In the genomic region with DNA sequence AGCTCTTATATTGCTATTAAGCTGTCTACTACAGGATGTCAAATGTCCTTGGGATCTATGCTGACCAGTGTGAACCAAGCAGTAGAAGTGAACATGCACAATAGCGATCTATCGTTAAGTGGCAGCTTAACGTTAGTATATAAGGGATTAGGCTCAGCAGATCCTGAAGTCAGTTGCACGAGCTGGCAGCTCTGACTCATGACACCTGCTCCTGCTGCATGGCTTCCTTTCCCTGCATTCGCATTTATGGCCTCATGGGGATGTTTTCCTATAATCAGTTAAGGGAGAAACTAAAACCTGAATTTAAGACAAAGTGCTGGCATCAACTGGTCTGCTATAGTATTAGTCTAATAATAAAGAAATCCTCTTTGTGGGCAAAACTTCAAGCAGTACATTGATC, we compare ENCODE assay signal across 16 cellular contexts. TPM values are rescaled to one million over a fixed set of nuclear protein-coding genes. Genes with fewer than 3 reads are reported as not detected.
DNase-seq lines count a peak whose midpoint lies in the region; ATAC-seq and TF ChIP-seq lines count a peak whose summit lies in the region.
"Had no signal": no experiment of that assay in that cellular context is flagged by ENCODE, and none has a peak within 500 bp of the region (broad histone marks: within the 10 kb centered on the region; RNA-seq: fewer than 3 reads in every experiment).

No MANE protein-coding gene starts in this region.

- no peak for ATAC-seq in RWPE2 (ENCODE audit: low read depth)
- ATAC-seq in GM19023 (IDR thresholded peaks at IDR 0.05; ENCODE audit: unreplicated experiment) = no peak
- no peak for ATAC-seq in GM21381 (IDR thresholded peaks at IDR 0.05; ENCODE audit: unreplicated experiment)
- ATAC-seq: HepG2 had no signal

- no peak overlapping the region for H3K4me3 ChIP-seq in A673 (ENCODE audit: low read depth, low read length, poor library complexity, severe bottlenecking)
- no peak overlapping the region for H3K4me3 ChIP-seq in RWPE2 (ENCODE audit: severe bottlenecking)
- H3K4me3 ChIP-seq: SK-N-MC had no signal

- H3K27ac ChIP-seq in A673 (ENCODE audit: low read depth, low read length, poor library complexity, severe bottlenecking) (no peak overlapping the region), RWPE2 (ENCODE audit: poor library complexity, severe bottlenecking) (peak overlapping the region; percentile 93), epithelial cell of prostate (peak overlapping the region; percentile 78)
- H3K27ac ChIP-seq: SK-N-MC had no signal

- intact Hi-C loops in A673 (cut with micrococcal nuclease; ENCODE audit: unreplicated experiment) = no loop called here

- POLR2A ChIA-PET in A673 (lab: Charles Lee; ENCODE audit: low non-redundant PET) = no interaction called here

- no peaks in the 10 kb centered on the region for H3K36me3 ChIP-seq in A673 (ENCODE audit: insufficient read depth, low read length, poor library complexity, severe bottlenecking)
- H3K36me3 ChIP-seq in RWPE2 (ENCODE audit: low read depth) = peaks cover 26% of the 10 kb centered on the region; the same call in 1 of the 2 replicates

- H3K27me3 ChIP-seq in A673 (replicated peaks; ENCODE audit: insufficient read depth, low read depth, low read length, poor library complexity) (no peaks in the 10 kb centered on the region), RWPE2 (ENCODE audit: insufficient read depth, poor library complexity, severe bottlenecking) (no peaks in the 10 kb centered on the region)

- no peaks in the 10 kb centered on the region for H3K9me3 ChIP-seq in A673 (ENCODE audit: low read depth, low read length, poor library complexity, severe bottlenecking)
- no peaks in the 10 kb centered on the region for H3K9me3 ChIP-seq in RWPE2 (ENCODE audit: severe bottlenecking)

- peaks cover 4% of the 10 kb centered on the region for H3K4me1 ChIP-seq in A673 (ENCODE audit: insufficient read depth, low read length, poor library complexity, severe bottlenecking)
- H3K4me1 ChIP-seq in RWPE2 (ENCODE audit: insufficient read depth, poor library complexity, severe bottlenecking) = peaks cover 13% of the 10 kb centered on the region

- BruUV-seq in A673 (replicated peaks; lab: Mats Ljungman, UMichigan) = no TSS peak

- DNase-seq in A673 (ENCODE audit: low spot score) = peak; percentile 10
- peak; percentile 26 for DNase-seq in ELR (ENCODE audit: low read depth)
- no peak for DNase-seq in RWPE2 (ENCODE audit: low spot score)
- no peak for DNase-seq in epithelial cell of prostate (ENCODE audit: low read depth, low spot score)
- DNase-seq in SKM-1 treated with dmso at 0.1 percent for 144 hours (lab: John Stamatoyannopoulos, UW; ENCODE audit: unreplicated experiment) = no peak
- no peak for DNase-seq in stimulated activated CD4-positive, alpha-beta T cell treated with anti-CD3 and anti-CD28 coated beads, Interleukin-4, amount 100 ng/mL, for 24 hours
- DNase-seq: ACHN; Calu3; CD4-positive, alpha-beta T cell; NCI-H187 treated with DMSO at 0.1 percent for 48 hours; NCI-H510A treated with DMSO at 0.1 percent for 48 hours; NK-92 treated with Interleukin-12 subunit alpha and Interleukin-12 subunit beta, amount 100 ng/mL, for 24 hours had no signal

- CTCF ChIA-PET in A673 (lab: Charles Lee) = interaction anchor here (0.6 to 0.9 kb wide), 2 partner anchors 87 to 109 kb away, joined by 3 to 4 read pairs; no protein-coding TSS in a partner anchor

- TF ChIP-seq CTCF in A673 (conservative IDR thresholded peaks at IDR 0.05; ENCODE audit: low read depth, low read length) (no peak), RWPE2 (IDR thresholded peaks at IDR 0.05; ENCODE audit: poor library complexity, severe bottlenecking) (no peak)

RNA-seq across cellular contexts. Expression of a gene that starts 12.7 kb away (rescaled TPM):
- total RNA-seq in A673 (2021) = 30.0 and 35.8 TPM in 2 replicates

Comparison
In these comparisons a context has a peak if more than half of its experiments do, and no peak if none do; other contexts are left out.
1. DNase-seq: peak in A673 (single experiment) and ELR (single experiment); none in RWPE2 (single experiment), epithelial cell of prostate (single experiment), SKM-1 treated with dmso at 0.1 percent for 144 hours (single experiment) and stimulated activated CD4-positive, alpha-beta T cell treated with anti-CD3 and anti-CD28 coated beads, Interleukin-4, amount 100 ng/mL, for 24 hours (single experiment).